In genomic region chr12:78189656-78190055, GRCh38 we compare ENCODE assay signal across 2 cellular contexts.
TF ChIP-seq lines count a peak whose summit lies in the region.

No MANE protein-coding gene starts in this region.

TF ChIP-seq in SK-N-SH, 30 proteins besides CTCF, POLR2A, EP300 and RAD21 (continued from another document):
- TF ChIP-seq USF1 (IDR thresholded peaks at IDR 0.05; ENCODE audit: borderline replicate concordance, low read depth): no peak

TF ChIP-seq in SK-N-SH treated with all-trans-retinoic acid at 6 μM for 48 hours, 23 proteins besides CTCF, POLR2A, EP300 and RAD21 (continued from another document):
- no peak for TF ChIP-seq PATZ1 (CRISPR knock-in tag; IDR thresholded peaks at IDR 0.05; ENCODE audit: borderline replicate concordance)
- no peak for TF ChIP-seq ZNF8 (CRISPR knock-in tag; IDR thresholded peaks at IDR 0.05)
- TF ChIP-seq ZC3H10 (CRISPR knock-in tag; IDR thresholded peaks at IDR 0.05): no peak
- TF ChIP-seq ZNF70 (CRISPR knock-in tag; IDR thresholded peaks at IDR 0.05): no peak
- no peak for TF ChIP-seq ISL1 (CRISPR knock-in tag; IDR thresholded peaks at IDR 0.05)
- no peak for TF ChIP-seq CSDC2 (CRISPR knock-in tag; IDR thresholded peaks at IDR 0.05)
- no peak for TF ChIP-seq POU6F1 (CRISPR knock-in tag; IDR thresholded peaks at IDR 0.05; ENCODE audit: borderline replicate concordance, low read depth)
- TF ChIP-seq CSRNP3 (CRISPR knock-in tag; IDR thresholded peaks at IDR 0.05): no peak
